15 cellular contexts compared by ENCODE assay signal in genomic region chr9:89528540-89528939, GRCh38. TPM values are rescaled to one million over a fixed set of nuclear protein-coding genes. Genes with fewer than 3 reads are reported as not detected.
A peak's percentile ranks its signal among the peaks of the same experiment; 100 is the strongest.
DNase-seq lines count a peak whose midpoint lies in the region; ATAC-seq and TF ChIP-seq lines count a peak whose summit lies in the region.
"Had no signal": no experiment of that assay in that cellular context is flagged by ENCODE, and none has a peak within 500 bp of the region (broad histone marks: within the 10 kb centered on the region; RNA-seq: fewer than 3 reads in every experiment).

No MANE protein-coding gene starts in this region.

- H3K36me3 ChIP-seq in DND-41 (ENCODE audit: insufficient read depth, low read length) (no peaks in the 10 kb centered on the region), smooth muscle cell (ENCODE audit: low read depth) (no peaks in the 10 kb centered on the region)

- peak overlapping the region; percentile 94 for H3K27ac Mint-ChIP-seq in CD4-positive, alpha-beta T cell
- peak overlapping the region; percentile 17 for H3K27ac Mint-ChIP-seq in activated naive CD8-positive, alpha-beta T cell treated with anti-CD3 and anti-CD28 coated beads, Interleukin-2, amount 50 U/mL, for 24 hours

- CTCF ChIA-PET in CD4-positive, alpha-beta T cell (lab: Charles Lee) = interaction anchor here (1.0 to 4.2 kb wide), 2 partner anchors 20 to 99 kb away, joined by 4 to 31 read pairs; no protein-coding TSS in a partner anchor

- H3F3A ChIP-seq in smooth muscle cell (ENCODE audit: low read depth) = no peaks in the 10 kb centered on the region

- intact Hi-C loops in CD4-positive, alpha-beta T cell (cut with DNase I, micrococcal nuclease) = loop anchor here (2.0 to 10.0 kb wide), 3 partner anchors 20 to 214 kb away; partner anchors contain the start of genes CKS2 (in 1 of the 2), SECISBP2 (in 1 of the 2) and SEMA4D (in 1 of the 2)

- H3K36me3 Mint-ChIP-seq in CD4-positive, alpha-beta T cell (ENCODE audit: low read depth) = no peaks in the 10 kb centered on the region
- no peaks in the 10 kb centered on the region for H3K36me3 Mint-ChIP-seq in activated naive CD8-positive, alpha-beta T cell treated with anti-CD3 and anti-CD28 coated beads, Interleukin-2, amount 50 U/mL, for 24 hours (ENCODE audit: low read depth)

- H3K27me3 ChIP-seq in CD4-positive, alpha-beta T cell (ENCODE audit: control insufficient read depth, insufficient read depth, low read length) = no peaks in the 10 kb centered on the region
- no peaks in the 10 kb centered on the region for H3K27me3 ChIP-seq in DND-41 (ENCODE audit: insufficient read depth, low read length, poor library complexity)
- H3K27me3 ChIP-seq in smooth muscle cell (ENCODE audit: low read depth) = no peaks in the 10 kb centered on the region

- peak overlapping the region; percentile 12; the same call in 1 of the 2 replicates for H2AFZ ChIP-seq in DND-41 (ENCODE audit: low read depth, low read length)
- H2AFZ ChIP-seq in smooth muscle cell (ENCODE audit: low read depth) = no peak overlapping the region

- peak overlapping the region; percentile 27 for H3K27ac ChIP-seq in CD4-positive, alpha-beta T cell (ENCODE audit: low read depth, low read length)
- H3K27ac ChIP-seq in DND-41 (ENCODE audit: low read length) = peak overlapping the region; percentile 96
- no peak overlapping the region for H3K27ac ChIP-seq in smooth muscle cell (ENCODE audit: low read depth)
- H3K27ac ChIP-seq: psoas muscle had no signal

- peaks cover 2% of the 10 kb centered on the region; the same call in 1 of the 2 replicates for H3K79me2 ChIP-seq in DND-41 (ENCODE audit: insufficient read depth, low read length)
- H3K79me2 ChIP-seq in smooth muscle cell (ENCODE audit: low read depth) = no peaks in the 10 kb centered on the region

- peaks cover 77% of the 10 kb centered on the region for H3K4me1 ChIP-seq in DND-41 (ENCODE audit: insufficient read depth, low read length)
- no peaks in the 10 kb centered on the region for H3K4me1 ChIP-seq in smooth muscle cell (ENCODE audit: low read depth)
- H3K4me1 ChIP-seq: psoas muscle had no signal

- H3K9ac ChIP-seq in DND-41 (ENCODE audit: low read depth, low read length) (peak overlapping the region; percentile 47), smooth muscle cell (ENCODE audit: low read depth) (no peak overlapping the region)

- H3K9me3 Mint-ChIP-seq in CD4-positive, alpha-beta T cell = no peaks in the 10 kb centered on the region
- H3K9me3 Mint-ChIP-seq in activated naive CD8-positive, alpha-beta T cell treated with anti-CD3 and anti-CD28 coated beads, Interleukin-2, amount 50 U/mL, for 24 hours = no peaks in the 10 kb centered on the region

- DNase-seq in CD4-positive, alpha-beta T cell = no peak
- DNase-seq in DND-41 = no peak
- no peak for DNase-seq in activated naive CD8-positive, alpha-beta T cell treated with anti-CD3 and anti-CD28 coated beads, Interleukin-2, amount 50 U/mL, for 24 hours
- peak; percentile 55 for DNase-seq in mucosa of gallbladder (ENCODE audit: low spot score)
- DNase-seq in smooth muscle cell (lab: John Stamatoyannopoulos, UW; ENCODE audit: unreplicated experiment) = no peak
- DNase-seq in NCI-H1105 treated with DMSO at 0.1 percent for 48 hours (lab: John Stamatoyannopoulos, UW) = no peak
- DNase-seq: activated gamma-delta T cell; cerebellar nuclear complex; GOT3; NCI-H446; psoas muscle; Right ventricle myocardium superior; stimulated activated CD4-positive, alpha-beta T cell treated with anti-CD3 and anti-CD28 coated beads, Interleukin-4, amount 100 ng/mL, for 4 hours had no signal

- TF ChIP-seq CTCF in CD4-positive, alpha-beta T cell (IDR thresholded peaks at IDR 0.05) = no peak
- TF ChIP-seq CTCF in DND-41 (IDR thresholded peaks at IDR 0.05; ENCODE audit: borderline replicate concordance, extremely low read depth, low read length, poor library complexity, severe bottlenecking) = no peak
- TF ChIP-seq CTCF in smooth muscle cell (IDR thresholded peaks at IDR 0.05; ENCODE audit: borderline replicate concordance, insufficient read depth, poor library complexity, severe bottlenecking) = no peak

- 91% methylated on average over 6 of the region's 6 CpGs for WGBS in smooth muscle cell (ENCODE audit: low lambda C conversion rate)

- POLR2A ChIA-PET in CD4-positive, alpha-beta T cell (lab: Charles Lee) = interaction anchor here (0.8 to 1.7 kb wide), 10 partner anchors 10 to 106 kb away, joined by 3 to 6 read pairs (median 4); no protein-coding TSS in a partner anchor

- H4K20me1 ChIP-seq in DND-41 (ENCODE audit: insufficient read depth, low read length) (no peaks in the 10 kb centered on the region), smooth muscle cell (ENCODE audit: low read depth) (no peaks in the 10 kb centered on the region)

- H3K4me2 ChIP-seq in DND-41 (ENCODE audit: insufficient read depth, low read length) = 0 out of 2 replicates have a peak overlapping the region, but pooled peaks have one; percentile 22
- H3K4me2 ChIP-seq in smooth muscle cell = no peak overlapping the region

- peak overlapping the region; percentile 52 for H3K4me3 Mint-ChIP-seq in CD4-positive, alpha-beta T cell
- no peak overlapping the region for H3K4me3 Mint-ChIP-seq in activated naive CD8-positive, alpha-beta T cell treated with anti-CD3 and anti-CD28 coated beads, Interleukin-2, amount 50 U/mL, for 24 hours

- H3K27me3 Mint-ChIP-seq in CD4-positive, alpha-beta T cell = no peaks in the 10 kb centered on the region
- no peaks in the 10 kb centered on the region for H3K27me3 Mint-ChIP-seq in activated naive CD8-positive, alpha-beta T cell treated with anti-CD3 and anti-CD28 coated beads, Interleukin-2, amount 50 U/mL, for 24 hours

- no peak overlapping the region for H3K4me3 ChIP-seq in DND-41 (ENCODE audit: low read depth in 1 of 2, low read length in 2 of 2)
- no peak overlapping the region for H3K4me3 ChIP-seq in smooth muscle cell
- H3K4me3 ChIP-seq: GM12878, psoas muscle had no signal

- H3K9me3 ChIP-seq in CD4-positive, alpha-beta T cell (ENCODE audit: control insufficient read depth, low read length) = no peaks in the 10 kb centered on the region
- H3K9me3 ChIP-seq in DND-41 (ENCODE audit: insufficient read depth, low read length, severe bottlenecking) (no peaks in the 10 kb centered on the region), smooth muscle cell (replicated peaks; ENCODE audit: low read depth) (no peaks in the 10 kb centered on the region)
- H3K9me3 ChIP-seq: psoas muscle had no signal

- H3K4me1 Mint-ChIP-seq in CD4-positive, alpha-beta T cell (ENCODE audit: low read depth) = peaks cover 96% of the 10 kb centered on the region
- H3K4me1 Mint-ChIP-seq in activated naive CD8-positive, alpha-beta T cell treated with anti-CD3 and anti-CD28 coated beads, Interleukin-2, amount 50 U/mL, for 24 hours = peaks cover 95% of the 10 kb centered on the region

- no peak for ATAC-seq in CD4-positive, alpha-beta T cell (ENCODE audit: poor library complexity)
- ATAC-seq in DND-41 (ENCODE audit: insufficient read depth, low read depth) = no peak
- no peak for ATAC-seq in activated naive CD8-positive, alpha-beta T cell treated with anti-CD3 and anti-CD28 coated beads, Interleukin-2, amount 50 U/mL, for 24 hours
- no peak for ATAC-seq in HG02588 (IDR thresholded peaks at IDR 0.05; ENCODE audit: unreplicated experiment)
- ATAC-seq: GM12878 had no signal

RNA-seq across cellular contexts. Expression of gene SEMA4D, which starts 30.6 kb away (rescaled TPM):
- total RNA-seq in CD4-positive, alpha-beta T cell = 100 to 1,000 TPM; 399 to 430 TPM
- 66.2 TPM for total RNA-seq in mucosa of gallbladder
- 2.4 and 2.7 TPM in 2 replicates for total RNA-seq in smooth muscle cell
- 0.63 and 3.4 TPM in 2 replicates for polyA plus RNA-seq in smooth muscle cell

Comparison
In these comparisons a context has a peak if more than half of its experiments do, and no peak if none do; other contexts are left out.
1. RNA of gene SEMA4D, which starts 30.6 kb away (total RNA-seq): 399 to 430 TPM in CD4-positive, alpha-beta T cell and 66.2 TPM in mucosa of gallbladder (single experiment); 2.4 to 2.7 TPM in smooth muscle cell; every median in the first group is over 10 times any median in the second.